25 cellular contexts compared by ENCODE assay signal in the genomic region with DNA sequence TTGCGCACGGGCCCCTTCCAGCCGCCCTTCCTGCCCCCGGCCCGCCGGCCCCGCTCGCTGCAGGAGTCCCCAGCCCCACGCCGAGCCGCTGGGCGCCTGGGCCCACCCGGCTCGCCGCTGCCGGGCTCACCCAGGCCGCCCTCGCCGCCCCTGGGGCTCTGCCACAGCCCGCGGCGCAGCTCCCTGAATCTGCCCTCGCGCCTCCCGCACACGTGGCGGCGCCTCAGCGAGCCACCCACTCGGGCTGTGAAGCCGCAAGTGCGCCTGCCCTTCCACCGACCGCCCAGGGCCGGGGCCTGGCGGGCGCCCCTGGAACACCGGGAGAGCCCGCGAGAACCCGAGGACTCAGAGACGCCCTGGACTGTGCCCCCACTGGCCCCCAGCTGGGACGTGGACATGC. TPM values are rescaled to one million over a fixed set of nuclear protein-coding genes. Genes with fewer than 3 reads are reported as not detected.
A peak's percentile ranks its signal among the peaks of the same experiment; 100 is the strongest.
DNase-seq lines count a peak whose midpoint lies in the region; ATAC-seq and TF ChIP-seq lines count a peak whose summit lies in the region.
"Had no signal": no experiment of that assay in that cellular context is flagged by ENCODE, and none has a peak within 500 bp of the region (broad histone marks: within the 10 kb centered on the region; RNA-seq: fewer than 3 reads in every experiment).

No MANE protein-coding gene starts in this region.

- ATAC-seq in GM23338 (peak; percentile 21; the same call in 2 of the 3 replicates), HG02610 (IDR thresholded peaks at IDR 0.05; ENCODE audit: unreplicated experiment) (no peak)
- ATAC-seq: GM12878 had no signal

- H3K27me3 ChIP-seq in GM23338 (ENCODE audit: insufficient read depth) = no peaks in the 10 kb centered on the region
- H3K27me3 ChIP-seq in H7 (ENCODE audit: control insufficient read depth, insufficient read depth, low read length) = no peaks in the 10 kb centered on the region
- peaks cover 0 to 15% (median 0%) of the 10 kb centered on the region in 3 experiments for H3K27me3 ChIP-seq in neuronal stem cell (ENCODE audit: control insufficient read depth in 3 of 3, insufficient read depth in 3 of 3, low read depth in 1 of 3, low read length in 3 of 3)
- H3K27me3 ChIP-seq: BE2C, BLaER1 had no signal

- H3K4ac ChIP-seq in neuronal stem cell (ENCODE audit: low read length) = no peak overlapping the region

- no peak overlapping the region for H3K27ac Mint-ChIP-seq in GM23338
- H3K27ac Mint-ChIP-seq: CD14-positive monocyte; CD4-positive, alpha-beta memory T cell; CD4-positive, CD25-positive, alpha-beta regulatory T cell; CD8-positive, alpha-beta memory T cell had no signal

- H3K79me2 ChIP-seq in GM23338 (replicated peaks; ENCODE audit: insufficient read depth) = no peaks in the 10 kb centered on the region

- peak overlapping the region; percentile 19 for H2BK15ac ChIP-seq in neuronal stem cell (ENCODE audit: low read length)

- H4K91ac ChIP-seq in neuronal stem cell (ENCODE audit: low read depth, low read length, poor library complexity) = no peak overlapping the region

- no peak overlapping the region for H2BK120ac ChIP-seq in neuronal stem cell (ENCODE audit: low read depth, low read length)

- no peaks in the 10 kb centered on the region for H3F3A ChIP-seq in GM23338 (replicated peaks; ENCODE audit: low read depth)

- no peak overlapping the region for H3K9ac ChIP-seq in neuronal stem cell (ENCODE audit: low read depth, low read length, poor library complexity)
- H3K9ac ChIP-seq: BLaER1 had no signal

- DNase-seq in GM23338 (ENCODE audit: low spot score) (peak; percentile 29), H7 (peak; percentile 80), neuronal stem cell (ENCODE audit: low spot score) (no peak), SW 1271 (lab: John Stamatoyannopoulos, UW) (no peak)
- DNase-seq: 8988T; ACHN; BE2C; C1 segment of cervical spinal cord; CD4-positive, alpha-beta memory T cell; CD4-positive, CD25-positive, alpha-beta regulatory T cell; CD8-positive, alpha-beta memory T cell; COR-L47; DMS 273 treated with DMSO at 0.1 percent for 48 hours; DMS153; DMS53; DMS79; DND-41; EL; GDM1 had no signal

- H3K4me3 Mint-ChIP-seq in GM23338 = no peak overlapping the region
- H3K4me3 Mint-ChIP-seq: CD14-positive monocyte; CD4-positive, alpha-beta memory T cell; CD4-positive, CD25-positive, alpha-beta regulatory T cell; CD8-positive, alpha-beta memory T cell had no signal

- H3K18ac ChIP-seq in neuronal stem cell (ENCODE audit: low read length) = no peak overlapping the region

- no peak overlapping the region for H2BK5ac ChIP-seq in neuronal stem cell (ENCODE audit: low read length)

- no peaks in the 10 kb centered on the region for H3K9me2 ChIP-seq in GM23338 (ENCODE audit: insufficient read depth)

- peaks cover 10% of the 10 kb centered on the region; the same call in 2 of the 3 replicates for H3K9me3 Mint-ChIP-seq in GM23338
- H3K9me3 Mint-ChIP-seq: CD8-positive, alpha-beta memory T cell had no signal

- peak overlapping the region; percentile 66 for H2AK5ac ChIP-seq in neuronal stem cell (ENCODE audit: low read depth, low read length)

- H4K8ac ChIP-seq in neuronal stem cell (ENCODE audit: low read depth, low read length) = no peak overlapping the region

- H3K4me1 ChIP-seq in GM23338 (ENCODE audit: insufficient read depth) (no peaks in the 10 kb centered on the region), neuronal stem cell (ENCODE audit: control insufficient read depth in 2 of 2, insufficient read depth in 1 of 2, low read depth in 1 of 2, low read length in 2 of 2) (peaks cover 6 to 7% of the 10 kb centered on the region in 2 donors)
- H3K4me1 ChIP-seq: BE2C, BLaER1 had no signal

- H3K4me2 ChIP-seq in GM23338 (no peak overlapping the region), neuronal stem cell (ENCODE audit: insufficient read depth, low read length, poor library complexity, severe bottlenecking) (no peak overlapping the region)
- H3K4me2 ChIP-seq: BLaER1 had no signal

- no peak overlapping the region for H2BK12ac ChIP-seq in neuronal stem cell (ENCODE audit: low read length)

- H4K20me1 ChIP-seq in GM23338 (replicated peaks; ENCODE audit: insufficient read depth) = no peaks in the 10 kb centered on the region
- H4K20me1 ChIP-seq: BLaER1 had no signal

- H3K4me1 Mint-ChIP-seq in GM23338 = no peaks in the 10 kb centered on the region; the same call in 2 of the 3 replicates
- H3K4me1 Mint-ChIP-seq: CD14-positive monocyte; CD4-positive, alpha-beta memory T cell; CD4-positive, CD25-positive, alpha-beta regulatory T cell; CD8-positive, alpha-beta memory T cell had no signal

- H3K23ac ChIP-seq in neuronal stem cell (ENCODE audit: low read depth, low read length, poor library complexity) = no peak overlapping the region

- no peaks in the 10 kb centered on the region for H3K79me1 ChIP-seq in neuronal stem cell (ENCODE audit: low read depth, low read length)

- peaks cover 6% of the 10 kb centered on the region for H3K27me3 Mint-ChIP-seq in GM23338 (ENCODE audit: insufficient read depth, low read depth, poor library complexity)
- H3K27me3 Mint-ChIP-seq: CD4-positive, alpha-beta memory T cell; CD4-positive, CD25-positive, alpha-beta regulatory T cell; CD8-positive, alpha-beta memory T cell had no signal

- no peak overlapping the region for H3K14ac ChIP-seq in neuronal stem cell (ENCODE audit: low read length)

- H3K4me3 ChIP-seq in GM23338 (no peak overlapping the region), H7 (ENCODE audit: insufficient read depth, low read depth, low read length) (no peak overlapping the region), neuronal stem cell (ENCODE audit: low read length in 2 of 2) (no peak overlapping the region)
- H3K4me3 ChIP-seq: BLaER1, GM12878 had no signal

- no CpG with 5 or more reads among the region's 43 CpGs for WGBS in neuronal stem cell (ENCODE audit: extremely low coverage in 2 of 2, insufficient read length in 2 of 2, insufficient replicate concordance in 1 of 2), 2 donors

- no peaks in the 10 kb centered on the region for H3K36me3 Mint-ChIP-seq in GM23338 (ENCODE audit: low read depth)
- H3K36me3 Mint-ChIP-seq: CD14-positive monocyte; CD4-positive, alpha-beta memory T cell; CD4-positive, CD25-positive, alpha-beta regulatory T cell; CD8-positive, alpha-beta memory T cell had no signal

- H2AFZ ChIP-seq in GM23338 (no peak overlapping the region), neuronal stem cell (ENCODE audit: low read length) (no peak overlapping the region)

- no peak for TF ChIP-seq CTCF in GM23338 (conservative IDR thresholded peaks at IDR 0.05; ENCODE audit: low read depth in 2 of 2)

- no peaks in the 10 kb centered on the region for H3K36me3 ChIP-seq in GM23338 (ENCODE audit: insufficient read depth)
- H3K36me3 ChIP-seq in H7 (replicated peaks; ENCODE audit: control insufficient read depth, insufficient read depth, low read length) = no peaks in the 10 kb centered on the region
- no peaks in the 10 kb centered on the region for H3K36me3 ChIP-seq in neuronal stem cell (replicated peaks in 1 of 2; ENCODE audit: control insufficient read depth in 2 of 2, insufficient read depth in 2 of 2, low read length in 2 of 2)
- H3K36me3 ChIP-seq: BE2C, BLaER1 had no signal

- H3K27ac ChIP-seq in GM23338 (ENCODE audit: low read depth) (no peak overlapping the region), neuronal stem cell (replicated peaks; ENCODE audit: low read length) (no peak overlapping the region)
- H3K27ac ChIP-seq: BLaER1 had no signal

- peaks cover 14 to 17% of the 10 kb centered on the region in 2 donors for H3K9me3 ChIP-seq in neuronal stem cell (replicated peaks in 1 of 2; ENCODE audit: control insufficient read depth in 2 of 2, insufficient read depth in 1 of 2, low read depth in 1 of 2, low read length in 2 of 2)
- H3K9me3 ChIP-seq: BE2C had no signal

TF ChIP-seq in GM23338, 12 proteins besides CTCF, POLR2A, EP300 and RAD21 (continues in another document):
- TF ChIP-seq STAT1 (IDR thresholded peaks at IDR 0.05; ENCODE audit: unreplicated experiment) (no peak), EZH2phosphoT487 (IDR thresholded peaks at IDR 0.05; ENCODE audit: unreplicated experiment) (no peak), POLR2AphosphoS5 (IDR thresholded peaks at IDR 0.05; ENCODE audit: low read depth) (no peak), CREB1 (CRISPR knock-in tag; IDR thresholded peaks at IDR 0.05; ENCODE audit: low read depth) (no peak), JUNB (IDR thresholded peaks at IDR 0.05; ENCODE audit: unreplicated experiment) (no peak)
- TF ChIP-seq, protein P1, sequence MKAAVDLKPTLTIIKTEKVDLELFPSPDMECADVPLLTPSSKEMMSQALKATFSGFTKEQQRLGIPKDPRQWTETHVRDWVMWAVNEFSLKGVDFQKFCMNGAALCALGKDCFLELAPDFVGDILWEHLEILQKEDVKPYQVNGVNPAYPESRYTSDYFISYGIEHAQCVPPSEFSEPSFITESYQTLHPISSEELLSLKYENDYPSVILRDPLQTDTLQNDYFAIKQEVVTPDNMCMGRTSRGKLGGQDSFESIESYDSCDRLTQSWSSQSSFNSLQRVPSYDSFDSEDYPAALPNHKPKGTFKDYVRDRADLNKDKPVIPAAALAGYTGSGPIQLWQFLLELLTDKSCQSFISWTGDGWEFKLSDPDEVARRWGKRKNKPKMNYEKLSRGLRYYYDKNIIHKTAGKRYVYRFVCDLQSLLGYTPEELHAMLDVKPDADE (IDR thresholded peaks at IDR 0.05) = no peak

RNA-seq across cellular contexts. Expression of gene MYO15A, which starts 12.6 kb away (rescaled TPM):
- 1.0 and 1.3 TPM in 2 replicates for total RNA-seq in GM23338 (2014; rRNA removed; shearing (Covaris generic))
- 1.1 and 2.2 TPM in 2 replicates for polyA plus RNA-seq in GM23338 (2016; fragmentation: Nextera tagmentation; extraction: Ambion mirVana)
- 0.52 and 1.4 TPM in 2 replicates for total RNA-seq in H7 (2014; rRNA removed; shearing (Covaris generic))
- 1.3 TPM for polyA plus RNA-seq in neuronal stem cell (2013, experiment 1 of 2)
- 1.4 TPM for polyA plus RNA-seq in neuronal stem cell (2013, experiment 2 of 2)
- total RNA-seq: Daoy, G401 had no signal

RNA-seq across cellular contexts. Expression of gene DRG2, which starts 33.5 kb away (rescaled TPM):
- total RNA-seq in GM23338 (2014; rRNA removed; shearing (Covaris generic)) = 47.4 and 48.0 TPM in 2 replicates
- 32.5 and 36.2 TPM in 2 replicates for polyA plus RNA-seq in GM23338 (2016; fragmentation: Nextera tagmentation; extraction: Ambion mirVana)
- total RNA-seq in H7 (2014; rRNA removed; shearing (Covaris generic)) = 60.0 and 66.4 TPM in 2 replicates
- 21.8 TPM for polyA plus RNA-seq in neuronal stem cell (2013, experiment 1 of 2)
- polyA plus RNA-seq in neuronal stem cell (2013, experiment 2 of 2) = 20.9 TPM

Comparison
In these comparisons a context has a peak if more than half of its experiments do, and no peak if none do; other contexts are left out.
1. DNase-seq: peak in GM23338 (single experiment) and H7 (single experiment); none in neuronal stem cell (single experiment) and SW 1271 (0 of 2).